ENCODE assay signal across 11 cellular contexts in genomic region chr2:183063083-183063482, GRCh38. TPM values are rescaled to one million over a fixed set of nuclear protein-coding genes. Genes with fewer than 3 reads are reported as not detected.
DNase-seq lines count a peak whose midpoint lies in the region; ATAC-seq and TF ChIP-seq lines count a peak whose summit lies in the region.
"Had no signal": no experiment of that assay in that cellular context is flagged by ENCODE, and none has a peak within 500 bp of the region (broad histone marks: within the 10 kb centered on the region; RNA-seq: fewer than 3 reads in every experiment).

No MANE protein-coding gene starts in this region.

- DNase-seq in MCF 10A (ENCODE audit: unreplicated experiment) (peak; percentile 13), breast epithelium (ENCODE audit: low spot score in 2 of 2) (no peak), mammary epithelial cell (peak; percentile 8), thoracic aorta (ENCODE audit: low spot score) (no peak), medulla oblongata (ENCODE audit: extremely low spot score) (no peak), cardiac septum (ENCODE audit: low spot score) (no peak)
- DNase-seq: activated CD4-positive, CD25-positive, alpha-beta regulatory T cell treated with anti-CD3 and anti-CD28 coated beads, Interleukin-2, amount 50 U/mL, for 72 hours had no signal

- no peak overlapping the region for H3K27ac Mint-ChIP-seq in MCF 10A (ENCODE audit: low read depth, unreplicated experiment)
- H3K27ac Mint-ChIP-seq: activated naive CD8-positive, alpha-beta T cell had no signal

- H3K36me3 ChIP-seq in breast epithelium (no peaks in the 10 kb centered on the region), mammary epithelial cell (ENCODE audit: insufficient read depth, low read length) (no peaks in the 10 kb centered on the region), thoracic aorta (no peaks in the 10 kb centered on the region)
- H3K36me3 ChIP-seq: neutrophil had no signal

- no peaks in the 10 kb centered on the region for H3K27me3 Mint-ChIP-seq in MCF 10A (ENCODE audit: insufficient read depth, unreplicated experiment)

- no peaks in the 10 kb centered on the region for H3K9me3 Mint-ChIP-seq in MCF 10A (ENCODE audit: unreplicated experiment)

- no peak for TF ChIP-seq CTCF in MCF 10A (IDR thresholded peaks at IDR 0.05; ENCODE audit: unreplicated experiment)
- TF ChIP-seq CTCF in breast epithelium (IDR thresholded peaks at IDR 0.05): no peak
- TF ChIP-seq CTCF in mammary epithelial cell (conservative IDR thresholded peaks at IDR 0.05 in 1 of 2, IDR thresholded peaks at IDR 0.05 in 1 of 2; ENCODE audit: extremely low read depth in 1 of 2, insufficient read depth in 1 of 2, low read depth in 1 of 2, low read length in 2 of 2): no peak
- TF ChIP-seq CTCF in thoracic aorta (IDR thresholded peaks at IDR 0.05): no peak

- intact Hi-C loops in MCF 10A (cut with micrococcal nuclease): no loop called here
- intact Hi-C loops in breast epithelium (cut with DNase I; ENCODE audit: low total_unique reads): no loop called here
- intact Hi-C loops in mammary epithelial cell (cut with micrococcal nuclease): no loop called here
- intact Hi-C loops in cardiac septum (cut with DNase I): no loop called here

- no peak overlapping the region for H3K4me3 Mint-ChIP-seq in MCF 10A (ENCODE audit: unreplicated experiment)
- H3K4me3 Mint-ChIP-seq: activated naive CD8-positive, alpha-beta T cell had no signal

- H3K9ac ChIP-seq in mammary epithelial cell (ENCODE audit: insufficient read depth, low read length): no peak overlapping the region

- no peaks in the 10 kb centered on the region for H3K36me3 Mint-ChIP-seq in MCF 10A (ENCODE audit: insufficient read depth, unreplicated experiment)
- H3K36me3 Mint-ChIP-seq: activated naive CD8-positive, alpha-beta T cell had no signal

- no peaks in the 10 kb centered on the region for H3K79me2 ChIP-seq in mammary epithelial cell (ENCODE audit: insufficient read depth, low read length)

- no peaks in the 10 kb centered on the region for H4K20me1 ChIP-seq in mammary epithelial cell (ENCODE audit: insufficient read depth, low read length)

- BruUV-seq in MCF 10A (replicated peaks; lab: Mats Ljungman, UMichigan): no TSS peak
- BruUV-seq in mammary epithelial cell (replicated peaks; lab: Mats Ljungman, UMichigan): no TSS peak

- H3K27me3 ChIP-seq in breast epithelium: no peaks in the 10 kb centered on the region
- H3K27me3 ChIP-seq in mammary epithelial cell (ENCODE audit: insufficient read depth, low read length): no peaks in the 10 kb centered on the region
- H3K27me3 ChIP-seq in thoracic aorta (replicated peaks; ENCODE audit: insufficient read depth): no peaks in the 10 kb centered on the region

- no peak overlapping the region for H2AFZ ChIP-seq in mammary epithelial cell (ENCODE audit: low read depth, low read length)

- H3K9me3 ChIP-seq in breast epithelium: no peaks in the 10 kb centered on the region
- no peaks in the 10 kb centered on the region for H3K9me3 ChIP-seq in mammary epithelial cell (replicated peaks; ENCODE audit: insufficient read depth, low read length)
- no peaks in the 10 kb centered on the region for H3K9me3 ChIP-seq in thoracic aorta
- H3K9me3 ChIP-seq: neutrophil had no signal

- H3K4me1 ChIP-seq in breast epithelium: no peaks in the 10 kb centered on the region
- H3K4me1 ChIP-seq in mammary epithelial cell (ENCODE audit: insufficient read depth, low read length): peaks cover 11% of the 10 kb centered on the region
- peaks cover 0 to 15% of the 10 kb centered on the region in 2 donors for H3K4me1 ChIP-seq in thoracic aorta (ENCODE audit: control insufficient read depth in 1 of 2, low read depth in 2 of 2)

- dilution Hi-C loops in mammary epithelial cell (cut with HindIII; ENCODE audit: low sequenced_read_pairs): no loop called here

- CTCF ChIA-PET in MCF 10A (lab: Yijun Ruan, JAX) (interaction anchor here (0.9 kb wide), 1 partner anchor 9 kb away, joined by 5 read pairs; no protein-coding TSS in a partner anchor), mammary epithelial cell (lab: Charles Lee; ENCODE audit: low non-redundant PET) (no interaction called here)

- ATAC-seq in HG03460 (IDR thresholded peaks at IDR 0.05; ENCODE audit: unreplicated experiment) (peak; percentile 71), thoracic aorta (ENCODE audit: insufficient number of reproducible peaks, low FRiP score, low read depth) (peak; percentile 71), GM18873 (IDR thresholded peaks at IDR 0.05; ENCODE audit: low FRiP score, unreplicated experiment) (no peak)

- WGBS in mammary epithelial cell (ENCODE audit: low coverage, missing lambda C conversion rate): 23% methylated on average over 2 of the region's 2 CpGs

- in situ Hi-C loops in mammary epithelial cell (cut with MboI; ENCODE audit: low sequenced_read_pairs in 2 of 2): no loop called here

- H3K27ac ChIP-seq in breast epithelium: no peak overlapping the region
- H3K27ac ChIP-seq in mammary epithelial cell (ENCODE audit: insufficient read depth, low read depth, low read length): no peak overlapping the region
- H3K27ac ChIP-seq in thoracic aorta: no peak overlapping the region
- H3K27ac ChIP-seq: neutrophil had no signal

- POLR2A ChIA-PET in MCF 10A (lab: Yijun Ruan, JAX): interaction anchor here (0.6 to 2.2 kb wide), 3 partner anchors 14 to 23 kb away, joined by 3 to 8 read pairs (median 4); partner anchors contain the start of gene DUSP19

- H3K4me2 ChIP-seq in mammary epithelial cell (ENCODE audit: insufficient read depth, low read depth, low read length): no peak overlapping the region

- no peak overlapping the region for H3K4me3 ChIP-seq in breast epithelium
- H3K4me3 ChIP-seq in mammary epithelial cell (replicated peaks in 1 of 3; ENCODE audit: insufficient read depth in 1 of 3, low read depth in 2 of 3, low read length in 3 of 3): no peak overlapping the region
- H3K4me3 ChIP-seq in thoracic aorta: no peak overlapping the region

- TF ChIP-seq POLR2A in breast epithelium (IDR thresholded peaks at IDR 0.05): no peak

- H3K4me1 Mint-ChIP-seq in MCF 10A (ENCODE audit: insufficient read depth, unreplicated experiment): peaks cover 11% of the 10 kb centered on the region

RNA-seq across cellular contexts. Expression of gene DUSP19, which starts 15.5 kb away (rescaled TPM):
- total RNA-seq in MCF 10A (2022): 0.84 and 1.0 TPM in 2 replicates
- 1 to 10 TPM; 1.6 to 3.7 (median 1.9) TPM for total RNA-seq in breast epithelium
- total RNA-seq in mammary epithelial cell: 1 to 10 TPM; 1.0 to 1.7 TPM
- 0.23 TPM for polyA plus RNA-seq in mammary epithelial cell
- polyA minus RNA-seq in mammary epithelial cell: 0.93 TPM
- 10 to 100 TPM in 1 of 2 donors, 1 to 10 TPM in 1; 5.7 to 14.1 TPM for total RNA-seq in thoracic aorta
- 8.6 TPM for total RNA-seq in cardiac septum

RNA-seq across cellular contexts. Expression of gene NCKAP1, which starts 24.8 kb away (rescaled TPM):
- total RNA-seq in MCF 10A (2022) (160 and 187 TPM in 2 replicates), breast epithelium (100 to 1,000 TPM; 122 to 270 (median 186) TPM), mammary epithelial cell (100 to 1,000 TPM; 153 to 172 TPM), thoracic aorta (100 to 1,000 TPM; 116 to 159 TPM), cardiac septum (153 TPM)
- 133 TPM for polyA plus RNA-seq in mammary epithelial cell
- polyA minus RNA-seq in mammary epithelial cell: 107 TPM

Comparison
In these comparisons a context has a peak if more than half of its experiments do, and no peak if none do; other contexts are left out.
1. DNase-seq: peak in MCF 10A (single experiment) and mammary epithelial cell (single experiment); none in breast epithelium (0 of 2), thoracic aorta (single experiment), medulla oblongata (single experiment) and cardiac septum (single experiment).